18 cellular contexts compared by ENCODE assay signal in genomic region chr3:1272541-1273265, GRCh38.
"Had no signal": no experiment of that assay in that cellular context is flagged by ENCODE, and none has a peak within 500 bp of the region (broad histone marks: within the 10 kb centered on the region; RNA-seq: fewer than 3 reads in every experiment).

No MANE protein-coding gene starts in this region.

- H3K27me3 ChIP-seq: adrenal gland, foreskin keratinocyte, neutrophil, ovary, right atrium auricular region, tibial artery had no signal

- H3K4me3 ChIP-seq: adrenal gland, lung, ovary, psoas muscle, right atrium auricular region, tibial artery had no signal

- H3K36me3 ChIP-seq: adrenal gland, neutrophil, ovary, right atrium auricular region, tibial artery, WERI-Rb-1 had no signal

- H3K4me1 ChIP-seq: foreskin keratinocyte, psoas muscle, right atrium auricular region had no signal

- H3K9me3 ChIP-seq: adrenal gland, neutrophil, ovary, psoas muscle, right atrium auricular region, tibial artery had no signal

- H3K27ac ChIP-seq: adrenal gland, foreskin keratinocyte, neutrophil, ovary, psoas muscle, right atrium auricular region, tibial artery, WERI-Rb-1 had no signal

- DNase-seq: activated CD4-positive, alpha-beta T cell treated with anti-CD3 and anti-CD28 coated beads, Interleukin-2, amount 10 ng/mL, durations not matched to agents 7 days and 5 days; activated CD4-positive, CD25-positive, alpha-beta regulatory T cell treated with anti-CD3 and anti-CD28 coated beads, Interleukin-2, amount 50 U/mL, for 72 hours; activated naive CD4-positive, alpha-beta T cell; activated T-cell treated with anti-CD3 and anti-CD28 coated beads, Interleukin-2, amount 50 U/mL, for 1 hour; effector memory CD4-positive, alpha-beta T cell; foreskin keratinocyte; kidney; midbrain; ovary; psoas muscle; stimulated activated CD4-positive, alpha-beta T cell treated with anti-CD3 and anti-CD28 coated beads, Interleukin-12 subunit alpha, Interleukin-12 subunit beta, amount 100 ng/mL, for 4 hours; stimulated activated CD4-positive, alpha-beta T cell treated with anti-CD3 and anti-CD28 coated beads, Interleukin-4, amount 100 ng/mL, for 4 hours; tibial artery; WERI-Rb-1 had no signal
